In genomic region chr2:226905718-226906438, GRCh38 we compare ENCODE assay signal across 11 cellular contexts.
DNase-seq lines count a peak whose midpoint lies in the region; ATAC-seq and TF ChIP-seq lines count a peak whose summit lies in the region.
"Had no signal": no experiment of that assay in that cellular context is flagged by ENCODE, and none has a peak within 500 bp of the region (broad histone marks: within the 10 kb centered on the region; RNA-seq: fewer than 3 reads in every experiment).

No MANE protein-coding gene starts in this region.

- peak overlapping the region; percentile 93 to 99 (median 97) for H3K27ac Mint-ChIP-seq in naive B cell

- H3K9me2 ChIP-seq in GM23248 (ENCODE audit: insufficient read depth) (no peaks in the 10 kb centered on the region; the same call in 1 of the 2 replicates), PC-9 (ENCODE audit: insufficient read depth) (no peaks in the 10 kb centered on the region)

- H3K4me3 Mint-ChIP-seq in naive B cell, result peak overlapping the region; percentile 70 to 93 (median 88)

- H3K36me3 ChIP-seq in GM23248 (ENCODE audit: low read depth), result no peaks in the 10 kb centered on the region
- no peaks in the 10 kb centered on the region for H3K36me3 ChIP-seq in PC-9 (ENCODE audit: low read depth)

- peaks cover 70 to 89% (median 72%) of the 10 kb centered on the region in 3 donors for H3K4me1 Mint-ChIP-seq in naive B cell

- no peaks in the 10 kb centered on the region for H3K9me3 Mint-ChIP-seq in naive B cell

- no peaks in the 10 kb centered on the region for H3K27me3 Mint-ChIP-seq in naive B cell

- DNase-seq in naive B cell (peak; percentile 46), GM23248 (no peak), NCI-H2081 (lab: John Stamatoyannopoulos, UW) (no peak), PC-9 (no peak), activated gamma-delta T cell treated with Interleukin-2 at 50 U/mL for 16 hours (no peak)
- DNase-seq: activated T-cell treated with anti-CD3 and anti-CD28 coated beads, Interleukin-2, amount 50 U/mL, for 48 hours; NCI-H524 treated with DMSO at 0.1 percent for 48 hours had no signal

- H3F3A ChIP-seq in GM23248 (ENCODE audit: insufficient read depth) (no peaks in the 10 kb centered on the region), PC-9 (ENCODE audit: insufficient read depth, low read depth) (no peaks in the 10 kb centered on the region)

- H3K4me2 ChIP-seq in GM23248 (ENCODE audit: unreplicated experiment) (no peak overlapping the region), PC-9 (no peak overlapping the region)

- no peaks in the 10 kb centered on the region for H3K36me3 Mint-ChIP-seq in naive B cell

- H3K9me3 ChIP-seq in GM23248 (ENCODE audit: low read depth) (no peaks in the 10 kb centered on the region), PC-9 (ENCODE audit: insufficient read depth, low read depth) (no peaks in the 10 kb centered on the region)

- H4K20me1 ChIP-seq in GM23248 (ENCODE audit: insufficient read depth), result no peaks in the 10 kb centered on the region
- no peaks in the 10 kb centered on the region for H4K20me1 ChIP-seq in PC-9 (ENCODE audit: insufficient read depth)

- H2AFZ ChIP-seq in GM23248 (no peak overlapping the region), PC-9 (no peak overlapping the region)

- POLR2A ChIA-PET in PC-9 (lab: Charles Lee; ENCODE audit: unreplicated experiment), result no interaction called here

- H3K27me3 ChIP-seq in GM23248 (replicated peaks; ENCODE audit: insufficient read depth) (no peaks in the 10 kb centered on the region), PC-9 (ENCODE audit: insufficient read depth, low read depth) (no peaks in the 10 kb centered on the region)

- ATAC-seq in GM18873 (IDR thresholded peaks at IDR 0.05; ENCODE audit: low FRiP score, unreplicated experiment) (peak; percentile 85), GM21786 (IDR thresholded peaks at IDR 0.05; ENCODE audit: unreplicated experiment) (peak; percentile 79), HG03432 (IDR thresholded peaks at IDR 0.05; ENCODE audit: unreplicated experiment) (peak; percentile 83), naive B cell (ENCODE audit: low read depth in 2 of 2) (peak; percentile 83 to 86)
- ATAC-seq: HepG2 had no signal

- no peak overlapping the region for H3K27ac ChIP-seq in GM23248
- no peak overlapping the region for H3K27ac ChIP-seq in PC-9

- TF ChIP-seq CTCF in PC-9 (conservative IDR thresholded peaks at IDR 0.05), result no peak

- in situ Hi-C loops in GM23248 (cut with MboI), result no loop called here

- H3K4me1 ChIP-seq in GM23248 (ENCODE audit: insufficient read depth) (peaks cover 22% of the 10 kb centered on the region), PC-9 (replicated peaks; ENCODE audit: insufficient read depth) (0 out of 2 replicates have a peak, but pooled peaks cover 5% of the 10 kb centered on the region)

- CTCF ChIA-PET in PC-9 (lab: Charles Lee), result no interaction called here

- H3K4me3 ChIP-seq in GM23248 (no peak overlapping the region), PC-9 (no peak overlapping the region)

- H3K79me2 ChIP-seq in GM23248 (ENCODE audit: insufficient read depth) (peaks cover 4% of the 10 kb centered on the region; the same call in 1 of the 2 replicates), PC-9 (ENCODE audit: low read depth) (no peaks in the 10 kb centered on the region)

- no TSS peak for BruUV-seq in PC-9 (replicated peaks; lab: Mats Ljungman, UMichigan)

- H3K9ac ChIP-seq in GM23248, result no peak overlapping the region

- WGBS in GM23248 (ENCODE audit: low coverage in 1 of 2, low lambda C conversion rate in 2 of 2, missing lambda C conversion rate in 2 of 2), 2 experiments, result 92 to 93% methylated on average over 7 of the region's 7 CpGs

- intact Hi-C loops in PC-9 (cut with micrococcal nuclease; ENCODE audit: unreplicated experiment), result no loop called here
